8 cellular contexts compared by ENCODE assay signal in the genomic region with DNA sequence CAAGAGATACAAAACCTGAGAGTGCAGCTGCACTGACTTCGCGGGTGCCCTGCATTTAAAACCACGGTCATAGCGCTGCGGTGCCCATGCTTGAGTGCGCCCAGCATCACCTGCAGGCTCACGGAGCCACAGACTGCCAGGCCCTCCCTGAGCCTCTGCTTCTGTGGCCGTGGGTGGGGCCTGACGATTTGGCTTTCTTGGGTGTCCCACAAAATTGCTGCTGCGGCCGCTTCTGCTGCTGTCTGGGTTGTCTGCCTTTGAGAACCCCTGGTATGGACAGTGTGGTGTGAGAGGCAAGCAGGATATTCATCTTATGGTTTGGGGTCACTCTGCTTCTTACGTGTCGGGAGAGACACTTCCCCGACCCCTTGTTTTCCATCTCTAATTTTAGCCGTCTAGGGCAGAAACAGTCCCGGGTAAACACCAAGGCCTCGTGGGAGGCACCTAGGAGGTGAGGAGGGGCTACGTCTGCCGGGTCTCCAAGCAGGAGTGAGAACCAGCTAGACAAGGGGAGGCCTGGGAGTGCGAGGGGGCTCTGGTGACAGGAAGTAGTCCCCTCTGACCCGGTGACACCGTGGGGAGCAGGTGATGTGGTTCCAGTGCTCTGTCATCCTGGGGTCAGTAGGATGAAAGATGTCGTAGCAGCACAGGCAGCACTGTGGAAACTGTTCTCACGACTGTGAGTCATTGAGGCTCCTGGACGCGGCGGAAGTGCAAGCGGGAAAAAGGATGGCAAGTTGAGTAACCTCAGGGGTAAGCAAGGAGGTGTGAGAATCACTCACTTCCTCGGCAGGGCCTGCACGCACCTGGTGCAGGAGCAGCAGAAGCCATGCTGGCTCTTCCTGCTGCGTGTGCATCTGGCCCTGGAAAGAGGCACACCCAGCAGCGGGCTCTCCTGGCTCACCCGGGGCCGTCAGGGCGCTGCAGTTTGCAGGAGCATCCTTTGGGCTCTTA.
DNase-seq lines count a peak whose midpoint lies in the region; ATAC-seq lines count a peak whose summit lies in the region.

No MANE protein-coding gene starts in this region.

- no peaks in the 10 kb centered on the region for H3F3A ChIP-seq in GM23248 (ENCODE audit: insufficient read depth)

- no peaks in the 10 kb centered on the region for H4K20me1 ChIP-seq in GM23248 (ENCODE audit: insufficient read depth)

- no peak overlapping the region for H2AFZ ChIP-seq in GM23248

- no peak overlapping the region for H3K27ac ChIP-seq in GM23248

- in situ Hi-C loops in GM23248 (cut with MboI) = no loop called here

- H3K27me3 ChIP-seq in GM23248 (replicated peaks; ENCODE audit: insufficient read depth) = no peaks in the 10 kb centered on the region

- H3K36me3 Mint-ChIP-seq in central memory CD8-positive, alpha-beta T cell (ENCODE audit: insufficient read depth) = peaks cover 5% of the 10 kb centered on the region

- H3K4me1 ChIP-seq in GM23248 (ENCODE audit: insufficient read depth) = peaks cover 21% of the 10 kb centered on the region

- H3K9me2 ChIP-seq in GM23248 (ENCODE audit: insufficient read depth) = no peaks in the 10 kb centered on the region

- no peak overlapping the region for H3K4me3 ChIP-seq in GM23248

- no peaks in the 10 kb centered on the region for H3K9me3 Mint-ChIP-seq in central memory CD8-positive, alpha-beta T cell

- peaks cover 64% of the 10 kb centered on the region for H3K4me1 Mint-ChIP-seq in central memory CD8-positive, alpha-beta T cell

- no peak overlapping the region for H3K9ac ChIP-seq in GM23248

- H3K36me3 ChIP-seq in GM23248 (ENCODE audit: low read depth) = no peaks in the 10 kb centered on the region

- no peaks in the 10 kb centered on the region for H3K27me3 Mint-ChIP-seq in central memory CD8-positive, alpha-beta T cell

- no peaks in the 10 kb centered on the region for H3K9me3 ChIP-seq in GM23248 (ENCODE audit: low read depth)

- DNase-seq in GM23248 = peak; percentile 74
- peak; percentile 36 to 62 for DNase-seq in central memory CD8-positive, alpha-beta T cell (ENCODE audit: low spot score in 2 of 2)
- DNase-seq in stimulated activated CD4-positive, alpha-beta T cell treated with anti-CD3 and anti-CD28 coated beads, Interleukin-12 subunit alpha, Interleukin-12 subunit beta, amount 100 ng/mL, for 24 hours (ENCODE audit: low read depth in 2 of 2) = peak; percentile 39 to 53
- no peak for DNase-seq in RKO (ENCODE audit: low spot score)

- H3K79me2 ChIP-seq in GM23248 (ENCODE audit: insufficient read depth) = peaks cover 84% of the 10 kb centered on the region

- ATAC-seq in activated CD4-positive, CD25-positive, alpha-beta regulatory T cell treated with anti-CD3 and anti-CD28 coated beads, Interleukin-2, amount 50 U/mL, for 24 hours = peak; percentile 87 to 90
- ATAC-seq in central memory CD8-positive, alpha-beta T cell (replicated peaks; ENCODE audit: extremely low read depth, poor library complexity, severe bottlenecking) = peak; percentile 97
- ATAC-seq in GM21526 (IDR thresholded peaks at IDR 0.05; ENCODE audit: low FRiP score, unreplicated experiment) (no peak), GM19397 (IDR thresholded peaks at IDR 0.05; ENCODE audit: unreplicated experiment) (no peak), HG02588 (IDR thresholded peaks at IDR 0.05; ENCODE audit: unreplicated experiment) (no peak)

- 71 to 77% methylated on average over 34 to 35 of the region's 35 CpGs for WGBS in GM23248 (ENCODE audit: low coverage in 1 of 2, low lambda C conversion rate in 2 of 2, missing lambda C conversion rate in 2 of 2), 2 experiments

- peak overlapping the region; percentile 74 for H3K4me3 Mint-ChIP-seq in central memory CD8-positive, alpha-beta T cell

- no peak overlapping the region for H3K4me2 ChIP-seq in GM23248 (ENCODE audit: unreplicated experiment)

- peak overlapping the region; percentile 92 for H3K27ac Mint-ChIP-seq in central memory CD8-positive, alpha-beta T cell (ENCODE audit: low read depth)

Comparison
In these comparisons a context has a peak if more than half of its experiments do, and no peak if none do; other contexts are left out.
1. ATAC-seq: peak in activated CD4-positive, CD25-positive, alpha-beta regulatory T cell treated with anti-CD3 and anti-CD28 coated beads, Interleukin-2, amount 50 U/mL, for 24 hours (2 of 2) and central memory CD8-positive, alpha-beta T cell (single experiment); none in GM21526 (single experiment), GM19397 (single experiment) and HG02588 (single experiment).